ENCODE assay signal across 9 cellular contexts in the genomic region with DNA sequence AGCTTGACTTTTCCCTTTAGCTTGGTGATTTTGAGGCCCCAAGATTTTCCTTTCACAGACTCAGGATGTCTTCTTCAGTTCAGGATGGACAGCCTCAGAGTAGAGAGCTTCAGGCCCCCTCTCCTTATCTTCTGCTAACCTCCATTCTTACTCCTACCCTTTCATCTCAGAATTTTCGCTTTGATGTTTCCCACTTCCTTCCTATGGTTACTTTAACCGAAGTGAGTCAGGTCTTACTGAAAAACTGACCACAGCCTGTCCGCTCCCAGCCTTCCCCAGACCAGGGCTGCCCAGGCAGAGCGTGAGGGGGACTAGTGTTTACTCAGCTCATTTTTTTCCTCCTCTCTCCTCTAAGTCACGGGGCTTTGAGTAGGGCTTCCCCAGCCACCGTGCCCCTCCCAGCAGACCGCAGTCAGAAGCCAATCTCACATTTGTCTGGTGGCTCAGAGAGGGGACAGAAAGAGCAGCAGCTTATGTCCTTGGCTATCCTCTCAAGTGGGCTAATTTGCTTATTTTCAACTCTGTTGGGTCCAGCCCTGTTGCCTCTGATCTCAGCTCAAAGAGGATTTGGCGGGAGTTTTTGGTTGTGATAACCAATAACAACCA. TPM values are rescaled to one million over a fixed set of nuclear protein-coding genes. Genes with fewer than 3 reads are reported as not detected.
A peak's percentile ranks its signal among the peaks of the same experiment; 100 is the strongest.
DNase-seq lines count a peak whose midpoint lies in the region; ATAC-seq and TF ChIP-seq lines count a peak whose summit lies in the region.
"Had no signal": no experiment of that assay in that cellular context is flagged by ENCODE, and none has a peak within 500 bp of the region (broad histone marks: within the 10 kb centered on the region; RNA-seq: fewer than 3 reads in every experiment).

No MANE protein-coding gene starts in this region.

- H3K36me3 ChIP-seq in mesenchymal stem cell (ENCODE audit: control insufficient read depth in 1 of 2, insufficient read depth in 2 of 2, low read depth in 1 of 2, low read length in 2 of 2), result no peaks in the 10 kb centered on the region

- no peaks in the 10 kb centered on the region for H3K9me3 ChIP-seq in mesenchymal stem cell (ENCODE audit: control insufficient read depth, low read length)

- peak overlapping the region in 1 of 2 experiments; percentile 56 for H3K4ac ChIP-seq in mesenchymal stem cell (ENCODE audit: low read depth in 1 of 2, low read length in 2 of 2)

- ATAC-seq in GM18873 (IDR thresholded peaks at IDR 0.05; ENCODE audit: low FRiP score, unreplicated experiment), result peak; percentile 59
- ATAC-seq in HG03103 (IDR thresholded peaks at IDR 0.05; ENCODE audit: low read depth, unreplicated experiment), result peak; percentile 46
- ATAC-seq in activated naive CD8-positive, alpha-beta T cell treated with anti-CD3 and anti-CD28 coated beads, Interleukin-2, amount 50 U/mL, for 24 hours, result peak; percentile 78
- ATAC-seq in stimulated activated naive B cell treated with anti-CD40 and anti-IgM and Interleukin-4, amounts not matched to agents 10 μg/mL and 1 μg/mL and 100 μg/mL, for 72 hours (replicated peaks), result peak; percentile 83 to 84

- CTCF ChIA-PET in RWPE1 (lab: Yijun Ruan, JAX), result interaction anchor here (1.5 kb wide), 1 partner anchor 32 kb away, joined by 9 read pairs; no protein-coding TSS in a partner anchor

- H3K36me3 Mint-ChIP-seq in activated naive CD8-positive, alpha-beta T cell treated with anti-CD3 and anti-CD28 coated beads, Interleukin-2, amount 50 U/mL, for 24 hours (ENCODE audit: low read depth), result no peaks in the 10 kb centered on the region
- no peaks in the 10 kb centered on the region for H3K36me3 Mint-ChIP-seq in stimulated activated naive B cell treated with anti-CD40 and anti-IgM and Interleukin-4, amounts not matched to agents 10 μg/mL and 1 μg/mL and 100 μg/mL, for 72 hours
- H3K36me3 Mint-ChIP-seq: brain had no signal

- peak overlapping the region in 1 of 2 experiments; percentile 37 for H3K23ac ChIP-seq in mesenchymal stem cell (ENCODE audit: low read length in 2 of 2)

- no peak overlapping the region for H2AFZ ChIP-seq in mesenchymal stem cell (ENCODE audit: low read depth, low read length)

- no peak overlapping the region for H2BK5ac ChIP-seq in mesenchymal stem cell (ENCODE audit: low read depth, low read length, poor library complexity, severe bottlenecking)

- peak overlapping the region; percentile 4 to 55 for H3K18ac ChIP-seq in mesenchymal stem cell (ENCODE audit: low read depth in 1 of 2, low read length in 2 of 2)

- no peak overlapping the region for H3K14ac ChIP-seq in mesenchymal stem cell (ENCODE audit: low read length in 2 of 2)

- H3K4me3 ChIP-seq in mesenchymal stem cell (ENCODE audit: insufficient read depth in 1 of 2, low read depth in 1 of 2, low read length in 2 of 2), result no peak overlapping the region

- H3K27me3 ChIP-seq in mesenchymal stem cell (ENCODE audit: control insufficient read depth in 1 of 2, insufficient read depth in 1 of 2, low read length in 2 of 2), result peaks cover 0 to 6% of the 10 kb centered on the region in 2 experiments

- no peak for TF ChIP-seq CTCF in RWPE1 (conservative IDR thresholded peaks at IDR 0.05; ENCODE audit: low read depth)

- DNase-seq in T-helper 1 cell, result peak; percentile 25 to 83 (median 58)
- DNase-seq in activated naive CD8-positive, alpha-beta T cell treated with anti-CD3 and anti-CD28 coated beads, Interleukin-2, amount 50 U/mL, for 24 hours, result peak; percentile 72
- DNase-seq in mesenchymal stem cell, result peak; percentile 96
- DNase-seq in stimulated activated naive B cell treated with anti-CD40 and anti-IgM and Interleukin-4, amounts not matched to agents 10 μg/mL and 1 μg/mL and 100 μg/mL, for 72 hours, result peak; percentile 63
- DNase-seq in DMS79 treated with DMSO at 0.1 percent for 48 hours (lab: John Stamatoyannopoulos, UW), result no peak
- DNase-seq in RWPE1 (ENCODE audit: low spot score), result no peak

- peak overlapping the region; percentile 64 for H3K4me3 Mint-ChIP-seq in activated naive CD8-positive, alpha-beta T cell treated with anti-CD3 and anti-CD28 coated beads, Interleukin-2, amount 50 U/mL, for 24 hours
- no peak overlapping the region for H3K4me3 Mint-ChIP-seq in stimulated activated naive B cell treated with anti-CD40 and anti-IgM and Interleukin-4, amounts not matched to agents 10 μg/mL and 1 μg/mL and 100 μg/mL, for 72 hours
- H3K4me3 Mint-ChIP-seq: brain had no signal

- no peaks in the 10 kb centered on the region for H3K79me1 ChIP-seq in mesenchymal stem cell (replicated peaks; ENCODE audit: low read length, poor library complexity, severe bottlenecking)

- no peaks in the 10 kb centered on the region for H3K9me3 Mint-ChIP-seq in activated naive CD8-positive, alpha-beta T cell treated with anti-CD3 and anti-CD28 coated beads, Interleukin-2, amount 50 U/mL, for 24 hours
- H3K9me3 Mint-ChIP-seq in stimulated activated naive B cell treated with anti-CD40 and anti-IgM and Interleukin-4, amounts not matched to agents 10 μg/mL and 1 μg/mL and 100 μg/mL, for 72 hours, result no peaks in the 10 kb centered on the region

- peaks cover 8% of the 10 kb centered on the region for H3K27me3 Mint-ChIP-seq in activated naive CD8-positive, alpha-beta T cell treated with anti-CD3 and anti-CD28 coated beads, Interleukin-2, amount 50 U/mL, for 24 hours
- H3K27me3 Mint-ChIP-seq in stimulated activated naive B cell treated with anti-CD40 and anti-IgM and Interleukin-4, amounts not matched to agents 10 μg/mL and 1 μg/mL and 100 μg/mL, for 72 hours, result peaks cover 0 to 8% of the 10 kb centered on the region in 2 donors

- peak overlapping the region; percentile 59 for H3K9ac ChIP-seq in mesenchymal stem cell (ENCODE audit: low read length)

- peak overlapping the region; percentile 89 for H3K27ac Mint-ChIP-seq in activated naive CD8-positive, alpha-beta T cell treated with anti-CD3 and anti-CD28 coated beads, Interleukin-2, amount 50 U/mL, for 24 hours
- H3K27ac Mint-ChIP-seq in stimulated activated naive B cell treated with anti-CD40 and anti-IgM and Interleukin-4, amounts not matched to agents 10 μg/mL and 1 μg/mL and 100 μg/mL, for 72 hours, result peak overlapping the region; percentile 74
- H3K27ac Mint-ChIP-seq: brain had no signal

- H2AK5ac ChIP-seq in mesenchymal stem cell (ENCODE audit: low read length, severe bottlenecking), result no peak overlapping the region

- WGBS in mesenchymal stem cell, result 18% methylated on average over 8 of the region's 8 CpGs

- H2BK15ac ChIP-seq in mesenchymal stem cell (ENCODE audit: low read depth, poor library complexity, severe bottlenecking), result no peak overlapping the region

- POLR2A ChIA-PET in RWPE1 (lab: Yijun Ruan, JAX; ENCODE audit: low non-redundant PET), result no interaction called here

- no peak overlapping the region for H3K4me2 ChIP-seq in mesenchymal stem cell (ENCODE audit: low read length, poor library complexity, severe bottlenecking)

- peak overlapping the region; percentile 75 to 82 for H2BK12ac ChIP-seq in mesenchymal stem cell (ENCODE audit: low read length in 2 of 2)

- H4K8ac ChIP-seq in mesenchymal stem cell (ENCODE audit: low read length), result peak overlapping the region; percentile 50

- H3K27ac ChIP-seq in mesenchymal stem cell (ENCODE audit: low read length, poor library complexity, severe bottlenecking) (peak overlapping the region; percentile 31), RWPE1 (no peak overlapping the region)

- H4K91ac ChIP-seq in mesenchymal stem cell (ENCODE audit: low read length), result no peak overlapping the region

- no peak overlapping the region for H2BK120ac ChIP-seq in mesenchymal stem cell (ENCODE audit: low read depth, low read length)

- peaks cover 12% of the 10 kb centered on the region for H3K4me1 ChIP-seq in mesenchymal stem cell (ENCODE audit: control insufficient read depth, insufficient read depth, low read depth, low read length)

- H3K4me1 Mint-ChIP-seq in activated naive CD8-positive, alpha-beta T cell treated with anti-CD3 and anti-CD28 coated beads, Interleukin-2, amount 50 U/mL, for 24 hours, result peaks cover 75% of the 10 kb centered on the region
- peaks cover 41 to 55% of the 10 kb centered on the region in 2 donors for H3K4me1 Mint-ChIP-seq in stimulated activated naive B cell treated with anti-CD40 and anti-IgM and Interleukin-4, amounts not matched to agents 10 μg/mL and 1 μg/mL and 100 μg/mL, for 72 hours

RNA-seq across cellular contexts. Expression of gene IL19, which starts 4.2 kb away (rescaled TPM):
- polyA plus RNA-seq in mesenchymal stem cell (2013, experiment 1 of 2), result 0.04 TPM
- polyA plus RNA-seq in mesenchymal stem cell (2013, experiment 2 of 2), result 0.07 TPM

RNA-seq across cellular contexts. Expression of gene IL10, which starts 5.9 kb away (rescaled TPM):
- polyA plus RNA-seq in mesenchymal stem cell (2013, experiment 1 of 2), result 0.11 TPM
- polyA plus RNA-seq in mesenchymal stem cell (2013, experiment 2 of 2), result not detected

Comparison
In these comparisons a context has a peak if more than half of its experiments do, and no peak if none do; other contexts are left out.
1. DNase-seq: peak in T-helper 1 cell (5 of 5), activated naive CD8-positive, alpha-beta T cell treated with anti-CD3 and anti-CD28 coated beads, Interleukin-2, amount 50 U/mL, for 24 hours (single experiment), mesenchymal stem cell (single experiment) and stimulated activated naive B cell treated with anti-CD40 and anti-IgM and Interleukin-4, amounts not matched to agents 10 μg/mL and 1 μg/mL and 100 μg/mL, for 72 hours (single experiment); none in DMS79 treated with DMSO at 0.1 percent for 48 hours (single experiment) and RWPE1 (single experiment).
2. Peak in every context shown above with its lines, with median percentiles within 50 percentile points of each other: ATAC-seq.